In genomic region chr20:62182469-62183425, GRCh38 we compare ENCODE assay signal across 8 cellular contexts. TPM values are rescaled to one million over a fixed set of nuclear protein-coding genes. Genes with fewer than 3 reads are reported as not detected.
DNase-seq lines count a peak whose midpoint lies in the region; ATAC-seq and TF ChIP-seq lines count a peak whose summit lies in the region.

TSS of gene MTG2 (plus strand) at chr20:62183028. CDS start at chr20:62193421, 10,393 bp downstream.

- H3K4me3 ChIP-seq in esophagus (ENCODE audit: low read depth in 1 of 2, low read length in 2 of 2), result peak within 1 kb of the TSS; percentile 84 to 95
- H3K4me3 ChIP-seq in mucosa of stomach (ENCODE audit: low read length), result peak within 1 kb of the TSS; percentile 93

- H3K27me3 ChIP-seq in esophagus (ENCODE audit: control insufficient read depth in 1 of 2, insufficient read depth in 2 of 2, low read length in 2 of 2) (no peaks in the 10 kb centered on the region), mucosa of stomach (ENCODE audit: control insufficient read depth, insufficient read depth, low read length) (no peaks in the 10 kb centered on the region)

- 1% methylated on average over 81 to 96 of the region's 96 CpGs for WGBS in esophagus, 2 donors

- H3K27me3 Mint-ChIP-seq in activated T-cell treated with anti-CD3 and anti-CD28 coated beads, Interleukin-2, amount 50 U/mL, for 24 hours, result no peaks in the 10 kb centered on the region

- H3K36me3 ChIP-seq in esophagus (ENCODE audit: control insufficient read depth in 2 of 2, insufficient read depth in 2 of 2, low read length in 1 of 2) (peaks cover 0 to 6% of the 10 kb centered on the region in 2 donors), mucosa of stomach (ENCODE audit: control insufficient read depth, insufficient read depth, low read length) (no peaks in the 10 kb centered on the region)

- H3K27ac ChIP-seq in esophagus (ENCODE audit: low read depth in 2 of 2, low read length in 1 of 2), result peak within 1 kb of the TSS; percentile 80 to 86

- peak within 1 kb of the TSS; percentile 84 for H3K9ac ChIP-seq in mucosa of stomach (ENCODE audit: low read length)

- peak within 1 kb of the TSS; percentile 90 for H3K4me3 Mint-ChIP-seq in activated T-cell treated with anti-CD3 and anti-CD28 coated beads, Interleukin-2, amount 50 U/mL, for 24 hours

- peak; percentile 99 for DNase-seq in DMS53 (lab: John Stamatoyannopoulos, UW)
- DNase-seq in KG1 (lab: John Stamatoyannopoulos, UW), result peak; percentile 91
- DNase-seq in activated T-cell treated with anti-CD3 and anti-CD28 coated beads, Interleukin-2, amount 50 U/mL, for 24 hours, result peak; percentile 93
- peak; percentile 95 for DNase-seq in stimulated activated CD8-positive, alpha-beta memory T cell treated with anti-CD3 and anti-CD28 coated beads, Interleukin-4, amount 100 ng/mL, for 48 hours

- peaks cover 0 to 4% of the 10 kb centered on the region in 2 donors for H3K4me1 ChIP-seq in esophagus (ENCODE audit: control insufficient read depth in 2 of 2, insufficient read depth in 2 of 2, low read length in 1 of 2)
- peaks cover 4% of the 10 kb centered on the region for H3K4me1 ChIP-seq in mucosa of stomach (ENCODE audit: control insufficient read depth, insufficient read depth, low read length)

- H3K9me3 Mint-ChIP-seq in activated T-cell treated with anti-CD3 and anti-CD28 coated beads, Interleukin-2, amount 50 U/mL, for 24 hours, result no peaks in the 10 kb centered on the region

- peaks cover 45% of the 10 kb centered on the region for H3K4me1 Mint-ChIP-seq in activated T-cell treated with anti-CD3 and anti-CD28 coated beads, Interleukin-2, amount 50 U/mL, for 24 hours (ENCODE audit: low read depth)

- peak; percentile 86 for ATAC-seq in GM21737 (IDR thresholded peaks at IDR 0.05; ENCODE audit: unreplicated experiment)

- peaks cover 66% of the 10 kb centered on the region for H3K36me3 Mint-ChIP-seq in activated T-cell treated with anti-CD3 and anti-CD28 coated beads, Interleukin-2, amount 50 U/mL, for 24 hours (ENCODE audit: low read depth)

- H3K9me3 ChIP-seq in esophagus (ENCODE audit: control insufficient read depth in 2 of 2, insufficient read depth in 1 of 2, low read depth in 1 of 2, low read length in 1 of 2) (no peaks in the 10 kb centered on the region), mucosa of stomach (ENCODE audit: control insufficient read depth, low read length) (no peaks in the 10 kb centered on the region)

- peak within 1 kb of the TSS; percentile 97 for H3K27ac Mint-ChIP-seq in activated T-cell treated with anti-CD3 and anti-CD28 coated beads, Interleukin-2, amount 50 U/mL, for 24 hours

TF ChIP-seq in PFSK-1, 5 proteins besides CTCF, POLR2A, EP300 and RAD21:
- TF ChIP-seq FOXP2 (optimal IDR thresholded peaks at IDR 0.05; ENCODE audit: borderline replicate concordance, extremely low read depth, extremely low read length, insufficient read depth) (peak; percentile 93), TAF1 (IDR thresholded peaks at IDR 0.05; ENCODE audit: borderline replicate concordance, insufficient read depth, low read length) (peak; percentile 88), POLR2AphosphoS5 (IDR thresholded peaks at IDR 0.05; ENCODE audit: low read depth, low read length) (peak; percentile 96), REST (IDR thresholded peaks at IDR 0.05; ENCODE audit: insufficient read depth in 1 of 2, low read depth in 2 of 2, low read length in 2 of 2) (peak; percentile 59 to 62; a peak in 3 of 4 replicates), SIN3A (IDR thresholded peaks at IDR 0.05; ENCODE audit: borderline replicate concordance, insufficient read depth, low read length) (no peak; the same call in 1 of the 2 replicates)

RNA-seq across cellular contexts. Expression of gene MTG2, which starts in this region (rescaled TPM):
- polyA plus RNA-seq in PFSK-1 (2012; ENCODE audit: insufficient read length, low read depth), result 48.4 TPM
- 10 to 100 TPM; 19.4 to 25.4 TPM for polyA plus RNA-seq in esophagus

Comparison
In these comparisons a context has a peak if more than half of its experiments do, and no peak if none do; other contexts are left out.
1. Peak in every context shown above with its lines: DNase-seq, ATAC-seq, H3K4me3 ChIP-seq and H3K27ac ChIP-seq.